ENCODE assay signal across 9 cellular contexts in genomic region chr19:481100-481499, GRCh38. TPM values are rescaled to one million over a fixed set of nuclear protein-coding genes. Genes with fewer than 3 reads are reported as not detected.
DNase-seq lines count a peak whose midpoint lies in the region; ATAC-seq lines count a peak whose summit lies in the region.
"Not testable (repeated sequence)": the region's sequence is repeated elsewhere in the genome, so short reads cannot be mapped to it uniquely, and the experiment has no call there.
"Had no signal": no experiment of that assay in that cellular context is flagged by ENCODE, and none has a peak within 500 bp of the region (broad histone marks: within the 10 kb centered on the region; RNA-seq: fewer than 3 reads in every experiment).

No MANE protein-coding gene starts in this region.

- POLR2A ChIA-PET in activated CD4-positive, alpha-beta T cell treated with anti-CD3 and anti-CD28 coated beads for 36 hours (lab: Charles Lee); activated CD8-positive, alpha-beta T cell treated with anti-CD3 and anti-CD28 coated beads, Interleukin-2, amount 10 ng/mL, durations not matched to agents 7 days and 5 days (lab: Charles Lee); naive thymus-derived CD4-positive, alpha-beta T cell (lab: Charles Lee): not testable (repeated sequence)

- peak overlapping the region; percentile 60 for H3K4me3 Mint-ChIP-seq in activated CD4-positive, alpha-beta T cell treated with anti-CD3 and anti-CD28 coated beads for 36 hours
- H3K4me3 Mint-ChIP-seq in activated CD8-positive, alpha-beta T cell treated with anti-CD3 and anti-CD28 coated beads, Interleukin-2, amount 10 ng/mL, durations not matched to agents 7 days and 5 days: peak overlapping the region; percentile 37
- H3K4me3 Mint-ChIP-seq in activated T-helper 2 cell treated with anti-CD3 and anti-CD28 coated beads, Interferon-gamma antibody, Interleukin-2, Interleukin-4, amounts not matched to agents 10 μg/mL and 5 μg/mL and 100 μg/mL, durations not matched to agents 14 hours and 24 hours and 36 hours (ENCODE audit: low read depth): not testable (repeated sequence)
- H3K4me3 Mint-ChIP-seq in activated naive CD8-positive, alpha-beta T cell treated with anti-CD3 and anti-CD28 coated beads for 36 hours: peak overlapping the region; percentile 15
- H3K4me3 Mint-ChIP-seq in effector memory CD8-positive, alpha-beta T cell: peak overlapping the region; percentile 22 to 37
- peak overlapping the region in 4 of 10 donors; percentile 15 to 81 (median 50) for H3K4me3 Mint-ChIP-seq in naive thymus-derived CD4-positive, alpha-beta T cell
- peak overlapping the region; percentile 52 for H3K4me3 Mint-ChIP-seq in stimulated activated effector memory CD8-positive, alpha-beta T cell treated with anti-CD3 and anti-CD28 coated beads, Interleukin-12 subunit alpha, Interleukin-12 subunit beta, amount 100 ng/mL, for 72 hours

- not testable (repeated sequence) for H3K27ac ChIP-seq in naive thymus-derived CD4-positive, alpha-beta T cell (ENCODE audit: low read depth, low read length)

- peaks cover 18% of the 10 kb centered on the region for H3K9me3 Mint-ChIP-seq in activated CD4-positive, alpha-beta T cell treated with anti-CD3 and anti-CD28 coated beads for 36 hours (ENCODE audit: low read depth)
- H3K9me3 Mint-ChIP-seq in activated CD8-positive, alpha-beta T cell treated with anti-CD3 and anti-CD28 coated beads, Interleukin-2, amount 10 ng/mL, durations not matched to agents 7 days and 5 days (ENCODE audit: insufficient read depth): not testable (repeated sequence)
- peaks cover 26% of the 10 kb centered on the region for H3K9me3 Mint-ChIP-seq in activated T-helper 2 cell treated with anti-CD3 and anti-CD28 coated beads, Interferon-gamma antibody, Interleukin-2, Interleukin-4, amounts not matched to agents 10 μg/mL and 5 μg/mL and 100 μg/mL, durations not matched to agents 14 hours and 24 hours and 36 hours
- peaks cover 20% of the 10 kb centered on the region for H3K9me3 Mint-ChIP-seq in activated naive CD8-positive, alpha-beta T cell treated with anti-CD3 and anti-CD28 coated beads for 36 hours
- peaks cover 14 to 19% of the 10 kb centered on the region in 2 donors for H3K9me3 Mint-ChIP-seq in effector memory CD8-positive, alpha-beta T cell
- peaks cover 0 to 21% (median 9%) of the 10 kb centered on the region in 11 donors for H3K9me3 Mint-ChIP-seq in naive thymus-derived CD4-positive, alpha-beta T cell
- H3K9me3 Mint-ChIP-seq in stimulated activated effector memory CD8-positive, alpha-beta T cell treated with anti-CD3 and anti-CD28 coated beads, Interleukin-12 subunit alpha, Interleukin-12 subunit beta, amount 100 ng/mL, for 72 hours: peaks cover 15% of the 10 kb centered on the region

- CTCF ChIA-PET in activated CD4-positive, alpha-beta T cell treated with anti-CD3 and anti-CD28 coated beads for 36 hours (lab: Charles Lee); activated CD8-positive, alpha-beta T cell treated with anti-CD3 and anti-CD28 coated beads, Interleukin-2, amount 10 ng/mL, durations not matched to agents 7 days and 5 days (lab: Charles Lee); naive thymus-derived CD4-positive, alpha-beta T cell (lab: Charles Lee): not testable (repeated sequence)

- peaks cover 17% of the 10 kb centered on the region for H3K36me3 Mint-ChIP-seq in activated CD4-positive, alpha-beta T cell treated with anti-CD3 and anti-CD28 coated beads for 36 hours (ENCODE audit: low read depth)
- H3K36me3 Mint-ChIP-seq in activated CD8-positive, alpha-beta T cell treated with anti-CD3 and anti-CD28 coated beads, Interleukin-2, amount 10 ng/mL, durations not matched to agents 7 days and 5 days (ENCODE audit: low read depth): peaks cover 18% of the 10 kb centered on the region
- H3K36me3 Mint-ChIP-seq in activated T-helper 2 cell treated with anti-CD3 and anti-CD28 coated beads, Interferon-gamma antibody, Interleukin-2, Interleukin-4, amounts not matched to agents 10 μg/mL and 5 μg/mL and 100 μg/mL, durations not matched to agents 14 hours and 24 hours and 36 hours (ENCODE audit: low read depth): peaks cover 15% of the 10 kb centered on the region
- peaks cover 17% of the 10 kb centered on the region for H3K36me3 Mint-ChIP-seq in activated naive CD8-positive, alpha-beta T cell treated with anti-CD3 and anti-CD28 coated beads for 36 hours
- H3K36me3 Mint-ChIP-seq in effector memory CD8-positive, alpha-beta T cell (ENCODE audit: insufficient read depth): peaks cover 41% of the 10 kb centered on the region
- H3K36me3 Mint-ChIP-seq in naive thymus-derived CD4-positive, alpha-beta T cell: peaks cover 0 to 14% (median 0%) of the 10 kb centered on the region in 5 donors
- H3K36me3 Mint-ChIP-seq in stimulated activated effector memory CD8-positive, alpha-beta T cell treated with anti-CD3 and anti-CD28 coated beads, Interleukin-12 subunit alpha, Interleukin-12 subunit beta, amount 100 ng/mL, for 72 hours: peaks cover 32% of the 10 kb centered on the region

- intact Hi-C loops in activated CD4-positive, alpha-beta T cell treated with anti-CD3 and anti-CD28 coated beads for 36 hours (cut with DNase I, micrococcal nuclease): loop anchor here in 1 of 2 experiments (10.0 kb wide), 1 partner anchor 96 kb away; no protein-coding TSS in a partner anchor
- intact Hi-C loops in activated T-helper 2 cell treated with anti-CD3 and anti-CD28 coated beads, Interferon-gamma antibody, Interleukin-2, Interleukin-4, amounts not matched to agents 10 μg/mL and 5 μg/mL and 100 μg/mL, durations not matched to agents 14 hours and 24 hours and 36 hours (cut with micrococcal nuclease); naive thymus-derived CD4-positive, alpha-beta T cell (cut with micrococcal nuclease): not testable (repeated sequence)

- peaks cover 14% of the 10 kb centered on the region for H3K27me3 Mint-ChIP-seq in activated CD4-positive, alpha-beta T cell treated with anti-CD3 and anti-CD28 coated beads for 36 hours
- peaks cover 12% of the 10 kb centered on the region for H3K27me3 Mint-ChIP-seq in activated CD8-positive, alpha-beta T cell treated with anti-CD3 and anti-CD28 coated beads, Interleukin-2, amount 10 ng/mL, durations not matched to agents 7 days and 5 days (ENCODE audit: low read depth)
- H3K27me3 Mint-ChIP-seq in activated T-helper 2 cell treated with anti-CD3 and anti-CD28 coated beads, Interferon-gamma antibody, Interleukin-2, Interleukin-4, amounts not matched to agents 10 μg/mL and 5 μg/mL and 100 μg/mL, durations not matched to agents 14 hours and 24 hours and 36 hours (ENCODE audit: low read depth): peaks cover 10% of the 10 kb centered on the region
- H3K27me3 Mint-ChIP-seq in activated naive CD8-positive, alpha-beta T cell treated with anti-CD3 and anti-CD28 coated beads for 36 hours: peaks cover 47% of the 10 kb centered on the region
- H3K27me3 Mint-ChIP-seq in effector memory CD8-positive, alpha-beta T cell: peaks cover 4 to 20% of the 10 kb centered on the region in 2 donors
- peaks cover 0 to 24% (median 11%) of the 10 kb centered on the region in 5 donors for H3K27me3 Mint-ChIP-seq in naive thymus-derived CD4-positive, alpha-beta T cell

- DNase-seq in activated CD4-positive, alpha-beta T cell treated with anti-CD3 and anti-CD28 coated beads for 36 hours; activated CD8-positive, alpha-beta T cell treated with anti-CD3 and anti-CD28 coated beads, Interleukin-2, amount 10 ng/mL, durations not matched to agents 7 days and 5 days; activated T-helper 2 cell treated with anti-CD3 and anti-CD28 coated beads, Interferon-gamma antibody, Interleukin-2, Interleukin-4, amounts not matched to agents 10 μg/mL and 5 μg/mL and 100 μg/mL, durations not matched to agents 14 hours and 24 hours and 36 hours (ENCODE audit: low spot score); activated naive CD8-positive, alpha-beta T cell treated with anti-CD3 and anti-CD28 coated beads for 36 hours; effector memory CD8-positive, alpha-beta T cell; naive thymus-derived CD4-positive, alpha-beta T cell; stimulated activated effector memory CD8-positive, alpha-beta T cell treated with anti-CD3 and anti-CD28 coated beads, Interleukin-12 subunit alpha, Interleukin-12 subunit beta, amount 100 ng/mL, for 72 hours (ENCODE audit: low spot score in 2 of 2): not testable (repeated sequence)

- not testable (repeated sequence) for H3K27me3 ChIP-seq in naive thymus-derived CD4-positive, alpha-beta T cell (ENCODE audit: control insufficient read depth in 2 of 2, insufficient read depth in 2 of 2, low read length in 2 of 2)

- not testable (repeated sequence) for H3K36me3 ChIP-seq in naive thymus-derived CD4-positive, alpha-beta T cell (ENCODE audit: control insufficient read depth in 2 of 3, insufficient read depth in 3 of 3, low read length in 3 of 3)

- not testable (repeated sequence) for ATAC-seq in activated CD4-positive, alpha-beta T cell treated with anti-CD3 and anti-CD28 coated beads for 36 hours; activated CD8-positive, alpha-beta T cell treated with anti-CD3 and anti-CD28 coated beads, Interleukin-2, amount 10 ng/mL, durations not matched to agents 7 days and 5 days; effector memory CD8-positive, alpha-beta T cell (replicated peaks); naive thymus-derived CD4-positive, alpha-beta T cell; stimulated activated effector memory CD8-positive, alpha-beta T cell treated with anti-CD3 and anti-CD28 coated beads, Interleukin-12 subunit alpha, Interleukin-12 subunit beta, amount 100 ng/mL, for 72 hours

- H3K9me3 ChIP-seq in naive thymus-derived CD4-positive, alpha-beta T cell (ENCODE audit: control insufficient read depth in 2 of 3, low read length in 3 of 3): peaks cover 0 to 13% (median 0%) of the 10 kb centered on the region in 3 experiments

- not testable (repeated sequence) for H3K4me1 ChIP-seq in naive thymus-derived CD4-positive, alpha-beta T cell (ENCODE audit: control insufficient read depth in 2 of 2, insufficient read depth in 2 of 2, low read length in 2 of 2)

- H3K27ac Mint-ChIP-seq in activated CD4-positive, alpha-beta T cell treated with anti-CD3 and anti-CD28 coated beads for 36 hours: peak overlapping the region; percentile 75
- peak overlapping the region; percentile 78 for H3K27ac Mint-ChIP-seq in activated CD8-positive, alpha-beta T cell treated with anti-CD3 and anti-CD28 coated beads, Interleukin-2, amount 10 ng/mL, durations not matched to agents 7 days and 5 days
- peak overlapping the region; percentile 76 for H3K27ac Mint-ChIP-seq in activated T-helper 2 cell treated with anti-CD3 and anti-CD28 coated beads, Interferon-gamma antibody, Interleukin-2, Interleukin-4, amounts not matched to agents 10 μg/mL and 5 μg/mL and 100 μg/mL, durations not matched to agents 14 hours and 24 hours and 36 hours
- H3K27ac Mint-ChIP-seq in activated naive CD8-positive, alpha-beta T cell treated with anti-CD3 and anti-CD28 coated beads for 36 hours: peak overlapping the region; percentile 71
- peak overlapping the region; percentile 93 to 95 for H3K27ac Mint-ChIP-seq in effector memory CD8-positive, alpha-beta T cell
- peak overlapping the region in 7 of 9 donors; percentile 32 to 90 (median 85) for H3K27ac Mint-ChIP-seq in naive thymus-derived CD4-positive, alpha-beta T cell
- H3K27ac Mint-ChIP-seq in stimulated activated effector memory CD8-positive, alpha-beta T cell treated with anti-CD3 and anti-CD28 coated beads, Interleukin-12 subunit alpha, Interleukin-12 subunit beta, amount 100 ng/mL, for 72 hours: peak overlapping the region; percentile 99

- peaks cover 11% of the 10 kb centered on the region for H3K4me1 Mint-ChIP-seq in activated CD4-positive, alpha-beta T cell treated with anti-CD3 and anti-CD28 coated beads for 36 hours
- H3K4me1 Mint-ChIP-seq in activated CD8-positive, alpha-beta T cell treated with anti-CD3 and anti-CD28 coated beads, Interleukin-2, amount 10 ng/mL, durations not matched to agents 7 days and 5 days (ENCODE audit: low read depth); activated T-helper 2 cell treated with anti-CD3 and anti-CD28 coated beads, Interferon-gamma antibody, Interleukin-2, Interleukin-4, amounts not matched to agents 10 μg/mL and 5 μg/mL and 100 μg/mL, durations not matched to agents 14 hours and 24 hours and 36 hours (ENCODE audit: low read depth): not testable (repeated sequence)
- H3K4me1 Mint-ChIP-seq in activated naive CD8-positive, alpha-beta T cell treated with anti-CD3 and anti-CD28 coated beads for 36 hours: peaks cover 10% of the 10 kb centered on the region
- peaks cover 10 to 19% of the 10 kb centered on the region in 2 donors for H3K4me1 Mint-ChIP-seq in effector memory CD8-positive, alpha-beta T cell (ENCODE audit: low read depth in 2 of 2)
- H3K4me1 Mint-ChIP-seq in naive thymus-derived CD4-positive, alpha-beta T cell: peaks cover 6 to 16% (median 10%) of the 10 kb centered on the region in 7 donors
- H3K4me1 Mint-ChIP-seq in stimulated activated effector memory CD8-positive, alpha-beta T cell treated with anti-CD3 and anti-CD28 coated beads, Interleukin-12 subunit alpha, Interleukin-12 subunit beta, amount 100 ng/mL, for 72 hours: peaks cover 19% of the 10 kb centered on the region

- not testable (repeated sequence) for H3K4me3 ChIP-seq in naive thymus-derived CD4-positive, alpha-beta T cell (ENCODE audit: low read length)

RNA-seq across cellular contexts. Expression of gene MADCAM1, which starts 15.2 kb away (rescaled TPM):
- under 1 TPM in 1 of 2 experiments, not detected in 1; 0.14 TPM for total RNA-seq in activated CD4-positive, alpha-beta T cell treated with anti-CD3 and anti-CD28 coated beads for 36 hours
- total RNA-seq in activated CD8-positive, alpha-beta T cell treated with anti-CD3 and anti-CD28 coated beads, Interleukin-2, amount 10 ng/mL, durations not matched to agents 7 days and 5 days: under 1 TPM; 0.16 to 0.39 TPM
- 0.18 and 0.21 TPM in 2 replicates for total RNA-seq in activated T-helper 2 cell treated with anti-CD3 and anti-CD28 coated beads, Interferon-gamma antibody, Interleukin-2, Interleukin-4, amounts not matched to agents 10 μg/mL and 5 μg/mL and 100 μg/mL, durations not matched to agents 14 hours and 24 hours and 36 hours
- total RNA-seq in activated naive CD8-positive, alpha-beta T cell treated with anti-CD3 and anti-CD28 coated beads for 36 hours: under 1 TPM in 1 of 2 experiments, not detected in 1; 0.21 TPM
- total RNA-seq in naive thymus-derived CD4-positive, alpha-beta T cell: 1 to 10 TPM in 2 of 5 experiments, under 1 TPM in 2, not detected in 1; 0.24 to 1.8 (median 0.83) TPM
- polyA plus RNA-seq in naive thymus-derived CD4-positive, alpha-beta T cell: under 1 TPM in 1 of 2 donors, not detected in 1; 0.12 TPM

RNA-seq across cellular contexts. Expression of gene SHC2, which starts 20.3 kb away (rescaled TPM):
- total RNA-seq in activated CD4-positive, alpha-beta T cell treated with anti-CD3 and anti-CD28 coated beads for 36 hours: under 1 TPM in 1 of 2 experiments, not detected in 1; 0.21 TPM
- not detected for total RNA-seq in activated CD8-positive, alpha-beta T cell treated with anti-CD3 and anti-CD28 coated beads, Interleukin-2, amount 10 ng/mL, durations not matched to agents 7 days and 5 days
- total RNA-seq in activated T-helper 2 cell treated with anti-CD3 and anti-CD28 coated beads, Interferon-gamma antibody, Interleukin-2, Interleukin-4, amounts not matched to agents 10 μg/mL and 5 μg/mL and 100 μg/mL, durations not matched to agents 14 hours and 24 hours and 36 hours: not detected in 2 replicates
- total RNA-seq in activated naive CD8-positive, alpha-beta T cell treated with anti-CD3 and anti-CD28 coated beads for 36 hours: under 1 TPM in 1 of 2 experiments, not detected in 1; 0.32 TPM
- 1 to 10 TPM in 2 of 5 experiments, under 1 TPM in 1, not detected in 2; 0.82 to 2.3 (median 2.1) TPM for total RNA-seq in naive thymus-derived CD4-positive, alpha-beta T cell
- polyA plus RNA-seq in naive thymus-derived CD4-positive, alpha-beta T cell: not detected
- polyA plus RNA-seq: CD4-positive, alpha-beta memory T cell; IgD-negative memory B cell had no signal

RNA-seq across cellular contexts. Expression of gene TPGS1, which starts 26.2 kb away (rescaled TPM):
- total RNA-seq in activated CD4-positive, alpha-beta T cell treated with anti-CD3 and anti-CD28 coated beads for 36 hours: 1 to 10 TPM; 6.4 to 8.4 TPM
- 10 to 100 TPM; 20.1 to 20.7 TPM for total RNA-seq in activated CD8-positive, alpha-beta T cell treated with anti-CD3 and anti-CD28 coated beads, Interleukin-2, amount 10 ng/mL, durations not matched to agents 7 days and 5 days
- total RNA-seq in activated T-helper 2 cell treated with anti-CD3 and anti-CD28 coated beads, Interferon-gamma antibody, Interleukin-2, Interleukin-4, amounts not matched to agents 10 μg/mL and 5 μg/mL and 100 μg/mL, durations not matched to agents 14 hours and 24 hours and 36 hours: 13.6 and 15.7 TPM in 2 replicates
- 10 to 100 TPM in 1 of 2 experiments, 1 to 10 TPM in 1; 9.3 to 10.3 TPM for total RNA-seq in activated naive CD8-positive, alpha-beta T cell treated with anti-CD3 and anti-CD28 coated beads for 36 hours
- total RNA-seq in naive thymus-derived CD4-positive, alpha-beta T cell: 10 to 100 TPM; 21.6 to 34.5 (median 22.7) TPM
- polyA plus RNA-seq in naive thymus-derived CD4-positive, alpha-beta T cell: 10 to 100 TPM; 24.2 to 36.4 TPM

RNA-seq across cellular contexts. Expression of gene CDC34, which starts 50.5 kb away (rescaled TPM):
- total RNA-seq in activated CD4-positive, alpha-beta T cell treated with anti-CD3 and anti-CD28 coated beads for 36 hours: 10 to 100 TPM; 36.7 to 41.5 TPM
- total RNA-seq in activated CD8-positive, alpha-beta T cell treated with anti-CD3 and anti-CD28 coated beads, Interleukin-2, amount 10 ng/mL, durations not matched to agents 7 days and 5 days: 10 to 100 TPM; 49.0 to 53.0 TPM
- 53.7 and 55.7 TPM in 2 replicates for total RNA-seq in activated T-helper 2 cell treated with anti-CD3 and anti-CD28 coated beads, Interferon-gamma antibody, Interleukin-2, Interleukin-4, amounts not matched to agents 10 μg/mL and 5 μg/mL and 100 μg/mL, durations not matched to agents 14 hours and 24 hours and 36 hours
- total RNA-seq in activated naive CD8-positive, alpha-beta T cell treated with anti-CD3 and anti-CD28 coated beads for 36 hours: 10 to 100 TPM; 46.5 to 48.8 TPM
- total RNA-seq in naive thymus-derived CD4-positive, alpha-beta T cell: 10 to 100 TPM; 39.0 to 47.3 (median 45.8) TPM
- polyA plus RNA-seq in naive thymus-derived CD4-positive, alpha-beta T cell: 10 to 100 TPM; 20.4 to 41.4 TPM
